ENCODE assay signal across 9 cellular contexts in the genomic region with DNA sequence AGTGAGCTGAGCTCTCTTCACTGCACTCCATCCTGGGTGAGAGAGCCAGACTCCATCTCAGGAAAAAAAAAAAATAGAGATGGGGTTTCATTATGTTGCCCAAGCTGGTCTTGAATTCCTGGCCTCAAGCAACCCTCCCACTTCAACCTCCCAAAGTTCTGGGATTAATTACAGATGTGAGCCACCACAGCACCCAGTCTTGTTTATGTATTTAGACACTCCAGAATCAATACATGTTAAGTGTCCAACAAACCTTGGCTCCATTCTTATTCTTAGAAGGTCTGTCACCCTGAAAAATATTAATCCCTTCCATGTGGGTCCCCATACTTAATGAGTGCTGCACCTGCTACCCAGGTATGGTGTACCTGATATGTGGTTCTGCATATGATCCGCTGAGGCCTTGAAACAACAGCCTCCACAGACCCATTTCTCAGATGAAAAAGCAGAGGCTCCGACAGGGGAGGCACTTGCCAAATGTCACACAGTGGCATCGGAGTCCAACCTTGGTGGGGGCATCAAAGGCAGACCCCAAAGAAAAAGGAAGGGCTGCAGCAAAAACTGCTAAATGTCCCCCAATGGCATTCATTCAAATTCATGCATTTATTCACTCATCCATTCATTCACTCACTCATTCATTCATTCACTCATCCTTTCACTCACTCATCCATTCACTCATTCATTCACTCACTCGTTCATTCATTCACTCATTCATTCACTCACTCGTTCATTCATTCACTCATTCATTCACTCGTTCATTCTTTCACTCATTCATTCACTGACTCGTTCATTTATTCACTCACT. TPM values are rescaled to one million over a fixed set of nuclear protein-coding genes. Genes with fewer than 3 reads are reported as not detected.
DNase-seq lines count a peak whose midpoint lies in the region; ATAC-seq, FAIRE-seq and TF ChIP-seq lines count a peak whose summit lies in the region.
"Had no signal": no experiment of that assay in that cellular context is flagged by ENCODE, and none has a peak within 500 bp of the region (broad histone marks: within the 10 kb centered on the region; RNA-seq: fewer than 3 reads in every experiment).

No MANE protein-coding gene starts in this region.

- no peak overlapping the region for H3K18ac ChIP-seq in trophoblast cell (ENCODE audit: low read length)

- peaks cover 24 to 40% (median 37%) of the 10 kb centered on the region in 11 experiments for H3K36me3 ChIP-seq in BLaER1 treated with 17β-estradiol and CSF1 and Interleukin-3, amounts not matched to agents 10 nM and 100 nM
- H3K36me3 ChIP-seq in ascending aorta (peaks cover 23 to 40% of the 10 kb centered on the region in 2 donors), trophoblast cell (ENCODE audit: control insufficient read depth in 1 of 2, insufficient read depth in 2 of 2, low read length in 2 of 2) (peaks cover 17 to 18% of the 10 kb centered on the region in 2 experiments)

- H3K9ac ChIP-seq in BLaER1 treated with 17β-estradiol and CSF1 and Interleukin-3, amounts not matched to agents 10 nM and 100 nM = no peak overlapping the region; a peak in 1 of 22 replicates
- H3K9ac ChIP-seq in trophoblast cell (ENCODE audit: low read length) = no peak overlapping the region

- H2BK5ac ChIP-seq in trophoblast cell (ENCODE audit: low read depth, low read length, poor library complexity) = no peak overlapping the region

- intact Hi-C loops in ascending aorta (cut with DNase I) = loop anchor here (1.0 to 5.0 kb wide), 3 partner anchors 16 to 152 kb away; partner anchors contain the start of genes KDM4B, PLIN3 and TICAM1

- H3K4me1 Mint-ChIP-seq in naive B cell = peaks cover 30 to 47% (median 37%) of the 10 kb centered on the region in 3 donors

- H3K4me1 ChIP-seq in BLaER1 treated with 17β-estradiol and CSF1 and Interleukin-3, amounts not matched to agents 10 nM and 100 nM = peaks cover 26 to 66% (median 55%) of the 10 kb centered on the region in 10 experiments
- H3K4me1 ChIP-seq in ascending aorta (peaks cover 10 to 28% of the 10 kb centered on the region in 2 donors), trophoblast cell (ENCODE audit: control insufficient read depth in 1 of 2, insufficient read depth in 2 of 2, low read length in 2 of 2) (no peaks in the 10 kb centered on the region)

- ATAC-seq in naive B cell (ENCODE audit: low read depth in 2 of 2) = no peak
- ATAC-seq in GM21717 (IDR thresholded peaks at IDR 0.05; ENCODE audit: unreplicated experiment) = no peak

- H4K20me1 ChIP-seq in BLaER1 treated with 17β-estradiol and CSF1 and Interleukin-3, amounts not matched to agents 10 nM and 100 nM = peaks cover 0 to 32% (median 0%) of the 10 kb centered on the region in 11 experiments; a peak in 4 of 22 replicates

- peaks cover 0 to 5% (median 0%) of the 10 kb centered on the region in 7 donors for H3K9me3 Mint-ChIP-seq in naive B cell

- H3K4ac ChIP-seq in trophoblast cell (ENCODE audit: low read depth, low read length) = no peak overlapping the region

- no peaks in the 10 kb centered on the region for H3K27me3 Mint-ChIP-seq in naive B cell

- H2AFZ ChIP-seq in trophoblast cell (ENCODE audit: insufficient read depth, low read length, poor library complexity) = no peak overlapping the region

- FAIRE-seq in GM18507 (lab: Jason Lieb, UNC) = peak; percentile 35

- no peak overlapping the region for H4K91ac ChIP-seq in trophoblast cell (ENCODE audit: low read depth, low read length)

- DNase-seq in GM18507 (ENCODE audit: extremely low spot score, insufficient read length, low read depth) = no peak
- no peak for DNase-seq in ascending aorta (ENCODE audit: low spot score in 2 of 2)
- DNase-seq in naive B cell = no peak
- no peak for DNase-seq in COR-L47 (lab: John Stamatoyannopoulos, UW)
- DNase-seq in AML-193 (lab: John Stamatoyannopoulos, UW) = no peak
- DNase-seq in trophoblast cell = no peak

- H3K4me3 Mint-ChIP-seq in naive B cell = peak overlapping the region in 7 of 8 donors; percentile 77 to 92 (median 89)

- no peak overlapping the region for H3K14ac ChIP-seq in trophoblast cell (ENCODE audit: low read length)

- peak overlapping the region in 7 of 10 experiments; percentile 32 to 58 (median 41); a peak in 6 of 20 replicates for H3K4me3 ChIP-seq in BLaER1 treated with 17β-estradiol and CSF1 and Interleukin-3, amounts not matched to agents 10 nM and 100 nM
- H3K4me3 ChIP-seq in ascending aorta (no peak overlapping the region), trophoblast cell (ENCODE audit: low read depth, low read length) (no peak overlapping the region)
- H3K4me3 ChIP-seq: SJSA1 had no signal

- 95% methylated on average over 3 of the region's 7 CpGs for WGBS in trophoblast cell (ENCODE audit: extremely low coverage, insufficient coverage, insufficient read length)

- H3K27ac Mint-ChIP-seq in naive B cell = peak overlapping the region in 4 of 6 donors; percentile 74 to 98 (median 94)

- no peak for TF ChIP-seq CTCF in ascending aorta (IDR thresholded peaks at IDR 0.05)

- peak overlapping the region; percentile 26 to 94 (median 68); a peak in 19 of 22 replicates for H3K4me2 ChIP-seq in BLaER1 treated with 17β-estradiol and CSF1 and Interleukin-3, amounts not matched to agents 10 nM and 100 nM
- no peak overlapping the region for H3K4me2 ChIP-seq in trophoblast cell (ENCODE audit: low read length)

- no peak overlapping the region for H3K23ac ChIP-seq in trophoblast cell (ENCODE audit: low read length)

- no peak overlapping the region for H2BK120ac ChIP-seq in trophoblast cell (ENCODE audit: insufficient read depth, low read length, poor library complexity)

- H3K27ac ChIP-seq in BLaER1 treated with 17β-estradiol and CSF1 and Interleukin-3, amounts not matched to agents 10 nM and 100 nM = peak overlapping the region in 1 of 11 experiments; percentile 26; a peak in 2 of 22 replicates
- H3K27ac ChIP-seq in ascending aorta (peak overlapping the region; percentile 95 to 97), trophoblast cell (ENCODE audit: low read depth, low read length) (no peak overlapping the region)

- no peak overlapping the region for H4K8ac ChIP-seq in trophoblast cell (ENCODE audit: low read depth, low read length)

- H3K36me3 Mint-ChIP-seq in naive B cell = no peaks in the 10 kb centered on the region

- H3K27me3 ChIP-seq in BLaER1 treated with 17β-estradiol and CSF1 and Interleukin-3, amounts not matched to agents 10 nM and 100 nM = no peaks in the 10 kb centered on the region
- H3K27me3 ChIP-seq in ascending aorta (no peaks in the 10 kb centered on the region), trophoblast cell (ENCODE audit: insufficient read depth, low read length) (no peaks in the 10 kb centered on the region)
- H3K27me3 ChIP-seq: SJSA1 had no signal

- H3K79me1 ChIP-seq in trophoblast cell (ENCODE audit: low read length) = peaks cover 2% of the 10 kb centered on the region

- H3K9me3 ChIP-seq in BLaER1 treated with 17β-estradiol and CSF1 and Interleukin-3, amounts not matched to agents 10 nM and 100 nM (replicated peaks in 1 of 11) = no peaks in the 10 kb centered on the region
- H3K9me3 ChIP-seq in ascending aorta (no peaks in the 10 kb centered on the region), trophoblast cell (ENCODE audit: insufficient read depth, low read depth, low read length) (peaks cover 5% of the 10 kb centered on the region)
- H3K9me3 ChIP-seq: SJSA1 had no signal

- no peak overlapping the region for H2AK5ac ChIP-seq in trophoblast cell (ENCODE audit: low read length)

- H3K79me2 ChIP-seq in trophoblast cell (ENCODE audit: control insufficient read depth, insufficient read depth, low read length, poor library complexity) = no peaks in the 10 kb centered on the region

- H2BK12ac ChIP-seq in trophoblast cell (ENCODE audit: low read length) = no peak overlapping the region

- H4K12ac ChIP-seq in trophoblast cell (ENCODE audit: low read depth, low read length) = no peak overlapping the region

RNA-seq across cellular contexts. Expression of gene TICAM1, which starts 16.7 kb away (rescaled TPM):
- total RNA-seq in ascending aorta = 20.3 TPM
- 10 to 100 TPM in 3 of 6 donors, 1 to 10 TPM in 3; 1.0 to 22.4 (median 9.6) TPM for polyA plus RNA-seq in naive B cell (ENCODE audit: low read depth in 6 of 6)
- 7.5 and 7.6 TPM in 2 replicates for polyA plus RNA-seq in trophoblast cell (2013)

RNA-seq across cellular contexts. Expression of gene FEM1A, which starts 23.3 kb away (rescaled TPM):
- total RNA-seq in ascending aorta = 20.2 TPM
- polyA plus RNA-seq in naive B cell (ENCODE audit: low read depth in 6 of 6) = 1 to 10 TPM in 5 of 6 donors, under 1 TPM in 1; 0.84 to 5.0 (median 3.2) TPM
- polyA plus RNA-seq in trophoblast cell (2013) = 6.2 TPM in 2 replicates

RNA-seq across cellular contexts. Expression of gene PLIN3, which starts 52.6 kb away (rescaled TPM):
- total RNA-seq in ascending aorta = 84.3 TPM
- 10 to 100 TPM; 35.0 to 57.6 (median 40.4) TPM for polyA plus RNA-seq in naive B cell (ENCODE audit: low read depth in 6 of 6)
- polyA plus RNA-seq in trophoblast cell (2013) = 45.5 and 47.5 TPM in 2 replicates

Comparison
In these comparisons a context has a peak if more than half of its experiments do, and no peak if none do; other contexts are left out.
1. H3K4me3 ChIP-seq: peak in BLaER1 treated with 17β-estradiol and CSF1 and Interleukin-3, amounts not matched to agents 10 nM and 100 nM (7 of 10); none in ascending aorta (0 of 2) and trophoblast cell (single experiment).